Comparison of ENCODE assay signal across 8 cellular contexts in the genomic region with DNA sequence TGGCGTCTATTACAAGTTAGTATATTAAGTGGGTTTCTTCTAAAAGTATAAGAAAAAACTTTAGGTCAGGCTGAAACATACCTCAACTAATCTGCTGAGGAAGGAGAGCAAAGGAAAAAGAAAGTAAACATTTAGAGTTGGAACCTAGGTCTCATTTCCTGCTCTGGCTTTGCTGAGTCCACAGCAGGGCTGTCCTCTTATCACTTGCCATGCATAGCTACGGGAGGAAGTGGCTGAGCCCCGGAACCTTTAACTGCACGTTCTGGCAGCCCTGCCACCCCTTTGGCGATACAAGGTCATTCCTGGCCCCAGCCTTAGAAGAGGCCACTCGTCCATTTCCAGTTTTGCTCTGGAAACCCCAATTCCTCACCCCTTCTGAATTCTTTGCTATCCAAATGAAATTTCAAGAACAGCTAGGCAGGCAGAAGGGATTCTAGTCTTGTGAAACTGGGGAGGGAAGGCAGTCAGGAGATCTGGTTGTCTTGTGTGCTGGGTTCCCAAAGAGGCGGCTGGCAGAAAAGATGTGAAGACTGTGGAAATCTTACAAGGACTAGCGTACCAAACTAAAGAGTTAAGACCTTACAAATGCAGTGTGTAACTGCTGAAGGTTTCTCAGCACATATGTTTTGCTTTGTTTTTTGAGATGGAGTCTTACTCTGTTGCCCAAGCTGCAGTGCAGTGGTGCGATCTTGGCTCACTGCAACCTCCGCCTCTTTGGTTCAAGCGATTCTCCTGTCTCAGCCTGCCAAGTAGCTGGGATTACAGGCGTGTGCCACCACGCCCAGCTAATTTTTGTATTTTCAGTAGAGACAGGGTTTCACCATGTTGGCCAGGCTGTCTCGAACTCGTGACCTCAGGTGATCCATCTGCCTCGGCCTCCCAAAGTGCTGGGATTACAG. TPM values are rescaled to one million over a fixed set of nuclear protein-coding genes. Genes with fewer than 3 reads are reported as not detected.
DNase-seq lines count a peak whose midpoint lies in the region; ATAC-seq and TF ChIP-seq lines count a peak whose summit lies in the region.

No MANE protein-coding gene starts in this region.

- H3K27me3 ChIP-seq in esophagus muscularis mucosa (no peaks in the 10 kb centered on the region), foreskin keratinocyte (no peaks in the 10 kb centered on the region)

- peaks cover 23 to 67% (median 39%) of the 10 kb centered on the region in 4 donors for H3K36me3 ChIP-seq in esophagus muscularis mucosa

- H3K27ac ChIP-seq in esophagus muscularis mucosa (replicated peaks in 1 of 4): peak overlapping the region in 3 of 4 donors; percentile 30 to 50 (median 36)
- H3K27ac ChIP-seq in foreskin keratinocyte: no peak overlapping the region

- no peaks in the 10 kb centered on the region for H3K9me3 ChIP-seq in esophagus muscularis mucosa

- no peak for TF ChIP-seq POLR2A in esophagus muscularis mucosa (IDR thresholded peaks at IDR 0.05; ENCODE audit: low read depth)

- peak; percentile 84 for ATAC-seq in HG03196 (IDR thresholded peaks at IDR 0.05; ENCODE audit: unreplicated experiment)
- ATAC-seq in sciatic nerve: peak; percentile 63
- ATAC-seq in foreskin keratinocyte: no peak

- H3K4me3 ChIP-seq in WI38 (ENCODE audit: low read depth, low read length) (peak overlapping the region; percentile 27; the same call in 1 of the 2 replicates), esophagus muscularis mucosa (no peak overlapping the region)

- intact Hi-C loops in esophagus muscularis mucosa (cut with DNase I): loop anchor here (10.0 kb wide), 1 partner anchor 173 kb away; no protein-coding TSS in a partner anchor
- intact Hi-C loops in sciatic nerve (cut with DNase I): loop anchor here (2.0 kb wide), 1 partner anchor 55 kb away; no protein-coding TSS in a partner anchor

- DNase-seq in Ammon's horn (ENCODE audit: low spot score): peak; percentile 59
- peak; percentile 30 for DNase-seq in GM19238 (ENCODE audit: insufficient read length, low spot score)
- DNase-seq in esophagus muscularis mucosa (ENCODE audit: extremely low spot score): no peak
- peak; percentile 52 for DNase-seq in sciatic nerve (ENCODE audit: low spot score)
- no peak for DNase-seq in NCI-H1105 (lab: John Stamatoyannopoulos, UW)
- no peak for DNase-seq in foreskin keratinocyte

- TF ChIP-seq CTCF in WI38 (IDR thresholded peaks at IDR 0.05; ENCODE audit: low read depth, low read length) (no peak), esophagus muscularis mucosa (IDR thresholded peaks at IDR 0.05) (no peak), foreskin keratinocyte (conservative IDR thresholded peaks at IDR 0.05) (no peak)

- no peak for TF ChIP-seq EP300 in esophagus muscularis mucosa (IDR thresholded peaks at IDR 0.05)

- 81% methylated on average over 16 of the region's 16 CpGs for WGBS in esophagus muscularis mucosa

- peaks cover 51 to 56% (median 54%) of the 10 kb centered on the region in 4 donors for H3K4me1 ChIP-seq in esophagus muscularis mucosa
- no peaks in the 10 kb centered on the region for H3K4me1 ChIP-seq in foreskin keratinocyte

RNA-seq across cellular contexts. Expression of gene WIPI1, which starts 19.1 kb away (rescaled TPM):
- total RNA-seq in esophagus muscularis mucosa (10 to 100 TPM; 27.0 to 59.4 (median 43.5) TPM), sciatic nerve (46.5 TPM), foreskin keratinocyte (24.0 and 32.0 TPM in 2 replicates)
- polyA plus RNA-seq in foreskin keratinocyte: 16.9 and 20.8 TPM in 2 replicates

Comparison
In these comparisons a context has a peak if more than half of its experiments do, and no peak if none do; other contexts are left out.
1. DNase-seq: peak in Ammon's horn (single experiment), GM19238 (single experiment) and sciatic nerve (single experiment); none in esophagus muscularis mucosa (single experiment), NCI-H1105 (single experiment) and foreskin keratinocyte (0 of 2).